ENCODE assay signal across 21 cellular contexts in genomic region chr2:2026252-2026831, GRCh38.
DNase-seq lines count a peak whose midpoint lies in the region; ATAC-seq, FAIRE-seq and TF ChIP-seq lines count a peak whose summit lies in the region.
"Had no signal": no experiment of that assay in that cellular context is flagged by ENCODE, and none has a peak within 500 bp of the region (broad histone marks: within the 10 kb centered on the region; RNA-seq: fewer than 3 reads in every experiment).

No MANE protein-coding gene starts in this region.

- no peaks in the 10 kb centered on the region for H3K9me3 ChIP-seq in astrocyte (ENCODE audit: insufficient read depth, low read depth, low read length)
- H3K9me3 ChIP-seq in prostate gland, result no peaks in the 10 kb centered on the region

- TF ChIP-seq POLR2A in prostate gland (IDR thresholded peaks at IDR 0.05), result no peak

- DNase-seq in HT1080 (ENCODE audit: low read depth) (peak; percentile 26), astrocyte (ENCODE audit: low read depth) (no peak), islet precursor cell (peak; percentile 47), foreskin fibroblast (no peak), prostate gland (ENCODE audit: low spot score) (no peak)
- DNase-seq: activated CD8-positive, alpha-beta T cell treated with anti-CD3 and anti-CD28 coated beads, Interleukin-2, amount 10 ng/mL, durations not matched to agents 7 days and 5 days; activated gamma-delta T cell treated with Interleukin-2 at 50 U/mL for 16 hours; KBM-7; MV-4-11; NCI-H1694 treated with DMSO at 0.1 percent for 48 hours; NCI-H748 treated with DMSO at 0.1 percent for 48 hours; SHP77 had no signal

- H3K27me3 ChIP-seq in astrocyte (ENCODE audit: insufficient read depth, low read length) (no peaks in the 10 kb centered on the region), prostate gland (replicated peaks; ENCODE audit: insufficient read depth) (no peaks in the 10 kb centered on the region)

- H3K4me1 ChIP-seq in astrocyte (ENCODE audit: insufficient read depth, low read length) (peaks cover 5% of the 10 kb centered on the region), prostate gland (replicated peaks) (no peaks in the 10 kb centered on the region)

- H3K36me3 ChIP-seq in astrocyte (ENCODE audit: insufficient read depth, low read length) (no peaks in the 10 kb centered on the region), prostate gland (no peaks in the 10 kb centered on the region)

- H3K36me3 Mint-ChIP-seq in astrocyte (ENCODE audit: low read depth, unreplicated experiment), result no peaks in the 10 kb centered on the region
- H3K36me3 Mint-ChIP-seq: CD4-positive, alpha-beta memory T cell had no signal

- H3K4me3 ChIP-seq in astrocyte (ENCODE audit: insufficient read depth, low read depth, low read length), result no peak overlapping the region
- H3K4me3 ChIP-seq in foreskin fibroblast (ENCODE audit: low read depth in 1 of 2, low read length in 2 of 2), result no peak overlapping the region
- H3K4me3 ChIP-seq in prostate gland, result no peak overlapping the region
- H3K4me3 ChIP-seq: lung had no signal

- no peak for FAIRE-seq in astrocyte (lab: Jason Lieb, UNC)
- FAIRE-seq: frontal cortex, H54, keratinocyte had no signal

- 94% methylated on average over 24 of the region's 24 CpGs for WGBS in prostate gland

- H3K9ac ChIP-seq in astrocyte (ENCODE audit: low read length), result no peak overlapping the region

- H3K27me3 Mint-ChIP-seq in astrocyte (ENCODE audit: low read depth, unreplicated experiment), result peaks cover 11% of the 10 kb centered on the region

- H3K4me3 Mint-ChIP-seq in astrocyte (ENCODE audit: unreplicated experiment), result no peak overlapping the region
- H3K4me3 Mint-ChIP-seq: activated CD8-positive, alpha-beta T cell treated with anti-CD3 and anti-CD28 coated beads, Interleukin-2, amount 10 ng/mL, durations not matched to agents 7 days and 5 days; CD4-positive, alpha-beta memory T cell had no signal

- H3K27ac ChIP-seq in astrocyte (ENCODE audit: low read depth, low read length), result no peak overlapping the region
- H3K27ac ChIP-seq in temporal lobe (ENCODE audit: low read depth, low read length), result peak overlapping the region; percentile 44
- H3K27ac ChIP-seq in prostate gland, result no peak overlapping the region
- H3K27ac ChIP-seq: epithelial cell of prostate had no signal

- no peak overlapping the region for H3K4me2 ChIP-seq in astrocyte (ENCODE audit: low read length)

- intact Hi-C loops in prostate gland (cut with DNase I), result no loop called here

- no peaks in the 10 kb centered on the region for H4K20me1 ChIP-seq in astrocyte (ENCODE audit: insufficient read depth, low read length)

- no peak overlapping the region for H3K27ac Mint-ChIP-seq in astrocyte (ENCODE audit: unreplicated experiment)
- H3K27ac Mint-ChIP-seq: activated CD8-positive, alpha-beta T cell treated with anti-CD3 and anti-CD28 coated beads, Interleukin-2, amount 10 ng/mL, durations not matched to agents 7 days and 5 days; CD4-positive, alpha-beta memory T cell had no signal

- no peaks in the 10 kb centered on the region for H3K79me2 ChIP-seq in astrocyte (ENCODE audit: insufficient read depth, low read length)

- H2AFZ ChIP-seq in astrocyte (ENCODE audit: low read depth, low read length), result peak overlapping the region; percentile 26

- H3K4me1 Mint-ChIP-seq in astrocyte (ENCODE audit: low read depth, unreplicated experiment), result no peaks in the 10 kb centered on the region
- H3K4me1 Mint-ChIP-seq: CD4-positive, alpha-beta memory T cell had no signal

- H3K9me3 Mint-ChIP-seq in astrocyte (ENCODE audit: unreplicated experiment), result peaks cover 3% of the 10 kb centered on the region

- TF ChIP-seq CTCF in astrocyte (IDR thresholded peaks at IDR 0.05; ENCODE audit: insufficient read depth, low read depth, low read length) (no peak), foreskin fibroblast (IDR thresholded peaks at IDR 0.05; ENCODE audit: low read depth, low read length) (no peak), prostate gland (IDR thresholded peaks at IDR 0.05) (no peak)

- ATAC-seq in HG02884 (IDR thresholded peaks at IDR 0.05; ENCODE audit: unreplicated experiment), result no peak
- ATAC-seq: activated CD4-positive, CD25-positive, alpha-beta regulatory T cell treated with anti-CD3 and anti-CD28 coated beads, Interleukin-2, amount 50 U/mL, for 24 hours; activated CD8-positive, alpha-beta T cell treated with anti-CD3 and anti-CD28 coated beads, Interleukin-2, amount 10 ng/mL, durations not matched to agents 7 days and 5 days had no signal

Comparison
In these comparisons a context has a peak if more than half of its experiments do, and no peak if none do; other contexts are left out.
1. DNase-seq: peak in HT1080 (single experiment) and islet precursor cell (single experiment); none in astrocyte (single experiment), foreskin fibroblast (0 of 2) and prostate gland (single experiment).